17 cellular contexts compared by ENCODE assay signal in the genomic region with DNA sequence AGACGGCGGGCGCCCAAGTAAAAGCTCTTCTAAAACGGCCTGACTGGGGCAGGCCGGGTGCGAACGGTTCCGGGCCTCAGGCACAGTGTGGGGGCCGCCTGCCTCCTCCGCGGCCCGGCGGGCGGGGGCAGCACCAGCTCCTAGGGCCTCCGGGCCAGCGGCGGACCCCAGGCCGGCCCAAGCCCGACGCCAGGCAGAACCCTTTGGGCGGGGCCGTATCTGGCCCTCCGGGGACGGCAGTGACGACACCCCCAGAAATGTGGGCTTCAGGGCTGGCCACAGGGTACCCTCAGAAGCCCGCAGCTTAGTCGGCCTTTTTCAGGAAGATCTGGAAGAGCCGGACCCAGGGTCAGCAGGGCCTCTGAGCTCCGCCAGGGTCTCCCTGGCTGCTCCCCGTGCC. TPM values are rescaled to one million over a fixed set of nuclear protein-coding genes. Genes with fewer than 3 reads are reported as not detected.
A peak's percentile ranks its signal among the peaks of the same experiment; 100 is the strongest.
DNase-seq lines count a peak whose midpoint lies in the region; ATAC-seq, FAIRE-seq and TF ChIP-seq lines count a peak whose summit lies in the region.
"Had no signal": no experiment of that assay in that cellular context is flagged by ENCODE, and none has a peak within 500 bp of the region (broad histone marks: within the 10 kb centered on the region; RNA-seq: fewer than 3 reads in every experiment).

No MANE protein-coding gene starts in this region.

- TF ChIP-seq POLR2A in sigmoid colon (IDR thresholded peaks at IDR 0.05): no peak

- H3K4me1 Mint-ChIP-seq in activated T-cell treated with anti-CD3 and anti-CD28 coated beads, Interleukin-2, amount 50 U/mL, for 72 hours (ENCODE audit: low read depth): peaks cover 34% of the 10 kb centered on the region

- peaks cover 35% of the 10 kb centered on the region; the same call in 1 of the 2 replicates for H3K36me3 ChIP-seq in OCI-LY7 (ENCODE audit: insufficient read depth, low read length)
- H3K36me3 ChIP-seq in kidney (ENCODE audit: control insufficient read depth in 1 of 2, insufficient read depth in 2 of 2, low read length in 2 of 2): peaks cover 10 to 32% of the 10 kb centered on the region in 2 donors
- H3K36me3 ChIP-seq in sigmoid colon: peaks cover 30 to 44% (median 35%) of the 10 kb centered on the region in 4 donors

- 94 to 96% methylated on average over 30 of the region's 30 CpGs for WGBS in sigmoid colon, 2 donors

- FAIRE-seq in kidney (lab: Jason Lieb, UNC): no peak
- FAIRE-seq: RCC 7860 had no signal

- H3K9me2 ChIP-seq in OCI-LY7 (ENCODE audit: insufficient read depth, low read length): no peaks in the 10 kb centered on the region

- no peak overlapping the region for H3K4me2 ChIP-seq in OCI-LY7 (ENCODE audit: low read length)

- ATAC-seq in activated T-cell treated with anti-CD3 and anti-CD28 coated beads, Interleukin-2, amount 50 U/mL, for 72 hours (replicated peaks in 1 of 2): no peak

- H3K27me3 Mint-ChIP-seq in activated T-cell treated with anti-CD3 and anti-CD28 coated beads, Interleukin-2, amount 50 U/mL, for 72 hours (ENCODE audit: low read depth): no peaks in the 10 kb centered on the region

- H3K9ac ChIP-seq in kidney (ENCODE audit: low read length in 2 of 2): no peak overlapping the region

- H3K9me3 Mint-ChIP-seq in activated T-cell treated with anti-CD3 and anti-CD28 coated beads, Interleukin-2, amount 50 U/mL, for 72 hours: no peaks in the 10 kb centered on the region
- H3K9me3 Mint-ChIP-seq: CD14-positive monocyte had no signal

- no peak for DNase-seq in activated T-cell treated with anti-CD3 and anti-CD28 coated beads, Interleukin-2, amount 50 U/mL, for 72 hours
- DNase-seq in activated T-cell treated with anti-CD3 and anti-CD28 coated beads for 4 hours (no peak), OCI-LY7 (ENCODE audit: low spot score) (no peak), kidney (peak; percentile 71), sigmoid colon (peak; percentile 60), iPS-NIHi7 (ENCODE audit: extremely low spot score) (no peak), glomerular visceral epithelial cell (ENCODE audit: extremely low spot score) (no peak)
- DNase-seq in stimulated activated CD4-positive, alpha-beta T cell treated with anti-CD3 and anti-CD28 coated beads, Interleukin-12 subunit alpha, Interleukin-12 subunit beta, amount 100 ng/mL, for 4 hours: no peak
- DNase-seq: GF-D8, MV-4-11, NCI-H1417 treated with DMSO at 0.1 percent for 48 hours, NCI-H2029, NCI-H510A treated with DMSO at 0.1 percent for 48 hours, SIG-M5 had no signal

- no peaks in the 10 kb centered on the region for H4K20me1 ChIP-seq in OCI-LY7 (ENCODE audit: insufficient read depth, low read length)

- intact Hi-C loops in OCI-LY7 (cut with micrococcal nuclease; ENCODE audit: unreplicated experiment) (no loop called here), kidney (cut with DNase I) (no loop called here), sigmoid colon (cut with DNase I) (loop anchor here (5.0 kb wide), 1 partner anchor 120 kb away; no protein-coding TSS in a partner anchor)

- H3K27ac Mint-ChIP-seq in activated T-cell treated with anti-CD3 and anti-CD28 coated beads, Interleukin-2, amount 50 U/mL, for 72 hours: peak overlapping the region; percentile 42

- H3K4me1 ChIP-seq in OCI-LY7 (ENCODE audit: insufficient read depth, low read length, poor library complexity, severe bottlenecking): peaks cover 28% of the 10 kb centered on the region
- peaks cover 8 to 35% of the 10 kb centered on the region in 2 donors for H3K4me1 ChIP-seq in kidney (ENCODE audit: control insufficient read depth in 1 of 2, insufficient read depth in 1 of 2, low read depth in 1 of 2, low read length in 2 of 2)
- peaks cover 0 to 53% (median 47%) of the 10 kb centered on the region in 4 donors for H3K4me1 ChIP-seq in sigmoid colon

- TSS peak; percentile 65 for BruUV-seq in OCI-LY7 (replicated peaks; lab: Mats Ljungman, UMichigan)

- H3K4me3 ChIP-seq in OCI-LY7 (ENCODE audit: low read depth, low read length, poor library complexity, severe bottlenecking) (no peak overlapping the region), kidney (ENCODE audit: low read length in 2 of 2) (no peak overlapping the region), sigmoid colon (no peak overlapping the region)

- no peak for TF ChIP-seq EP300 in sigmoid colon (IDR thresholded peaks at IDR 0.05)

- H3K4me3 Mint-ChIP-seq in activated T-cell treated with anti-CD3 and anti-CD28 coated beads, Interleukin-2, amount 50 U/mL, for 72 hours: no peak overlapping the region
- H3K4me3 Mint-ChIP-seq: CD14-positive monocyte had no signal

- POLR2A ChIA-PET in OCI-LY7 (lab: Charles Lee): no interaction called here

- no peaks in the 10 kb centered on the region for H3K79me2 ChIP-seq in OCI-LY7 (ENCODE audit: insufficient read depth, low read depth, low read length)

- H3K27ac ChIP-seq in OCI-LY7 (ENCODE audit: low read depth, low read length, poor library complexity, severe bottlenecking): no peak overlapping the region
- H3K27ac ChIP-seq in kidney (ENCODE audit: low read depth in 2 of 2, low read length in 2 of 2): no peak overlapping the region
- H3K27ac ChIP-seq in sigmoid colon: no peak overlapping the region

- H2AFZ ChIP-seq in OCI-LY7 (ENCODE audit: low read length): no peak overlapping the region

- TF ChIP-seq CTCF in OCI-LY7 (conservative IDR thresholded peaks at IDR 0.05; ENCODE audit: low read length) (no peak), kidney (IDR thresholded peaks at IDR 0.05; ENCODE audit: borderline replicate concordance, extremely low read depth, insufficient read depth) (no peak), sigmoid colon (IDR thresholded peaks at IDR 0.05) (no peak)

- H3K9me3 ChIP-seq in OCI-LY7 (ENCODE audit: low read length) (no peaks in the 10 kb centered on the region), kidney (ENCODE audit: control insufficient read depth in 1 of 2, low read length in 2 of 2) (no peaks in the 10 kb centered on the region), sigmoid colon (no peaks in the 10 kb centered on the region)

- CTCF ChIA-PET in OCI-LY7 (lab: Charles Lee; ENCODE audit: unreplicated experiment): no interaction called here

- peaks cover 0 to 9% of the 10 kb centered on the region in 2 donors for H3K36me3 Mint-ChIP-seq in activated T-cell treated with anti-CD3 and anti-CD28 coated beads, Interleukin-2, amount 50 U/mL, for 72 hours (ENCODE audit: insufficient read depth in 2 of 2)

- H3K27me3 ChIP-seq in sigmoid colon: no peaks in the 10 kb centered on the region

RNA-seq across cellular contexts. Expression of a gene that starts 4.0 kb away (rescaled TPM):
- total RNA-seq in activated T-cell treated with anti-CD3 and anti-CD28 coated beads, Interleukin-2, amount 50 U/mL, for 72 hours: 1 to 10 TPM; 1.5 TPM
- 0.44 and 1.3 TPM in 2 replicates for total RNA-seq in OCI-LY7 (2014; rRNA removed; shearing (Covaris generic))
- total RNA-seq in OCI-LY7 (2022) (4.0 and 4.5 TPM in 2 replicates), kidney (30.6 TPM), sigmoid colon (1 to 10 TPM; 1.5 to 6.1 (median 5.4) TPM)
- polyA plus RNA-seq in kidney (ENCODE audit: insufficient read depth, low read depth, low replicate concordance) (20.1 TPM), sigmoid colon (1 to 10 TPM in 2 of 3 donors, not detected in 1; 2.6 to 3.6 TPM)
- total RNA-seq: H4 had no signal

RNA-seq across cellular contexts. Expression of a gene that starts 8.9 kb away (rescaled TPM):
- 100 to 1,000 TPM; 101 to 108 TPM for total RNA-seq in activated T-cell treated with anti-CD3 and anti-CD28 coated beads, Interleukin-2, amount 50 U/mL, for 72 hours
- 58.8 and 61.1 TPM in 2 replicates for total RNA-seq in OCI-LY7 (2014; rRNA removed; shearing (Covaris generic))
- total RNA-seq in OCI-LY7 (2022): 90.2 and 96.5 TPM in 2 replicates
- total RNA-seq in kidney: 174 TPM
- 79.4 TPM for polyA plus RNA-seq in kidney (ENCODE audit: insufficient read depth, low read depth, low replicate concordance)
- 10 to 100 TPM; 27.8 to 56.8 (median 31.5) TPM for total RNA-seq in sigmoid colon
- 100 to 1,000 TPM; 184 to 241 (median 232) TPM for polyA plus RNA-seq in sigmoid colon

RNA-seq across cellular contexts. Expression of a gene that starts 23.0 kb away (rescaled TPM):
- 100 to 1,000 TPM; 213 to 226 TPM for total RNA-seq in activated T-cell treated with anti-CD3 and anti-CD28 coated beads, Interleukin-2, amount 50 U/mL, for 72 hours
- total RNA-seq in OCI-LY7 (2014; rRNA removed; shearing (Covaris generic)): 44.4 and 58.5 TPM in 2 replicates
- total RNA-seq in OCI-LY7 (2022) (68.3 and 81.1 TPM in 2 replicates), kidney (249 TPM), sigmoid colon (100 to 1,000 TPM; 287 to 443 (median 386) TPM)
- polyA plus RNA-seq in kidney (ENCODE audit: insufficient read depth, low read depth, low replicate concordance) (309 TPM), sigmoid colon (100 to 1,000 TPM; 168 to 301 (median 203) TPM)

Comparison
In these comparisons a context has a peak if more than half of its experiments do, and no peak if none do; other contexts are left out.
1. DNase-seq: peak in kidney (single experiment) and sigmoid colon (single experiment); none in activated T-cell treated with anti-CD3 and anti-CD28 coated beads, Interleukin-2, amount 50 U/mL, for 72 hours (0 of 2), activated T-cell treated with anti-CD3 and anti-CD28 coated beads for 4 hours (single experiment), OCI-LY7 (single experiment), iPS-NIHi7 (single experiment), glomerular visceral epithelial cell (single experiment) and stimulated activated CD4-positive, alpha-beta T cell treated with anti-CD3 and anti-CD28 coated beads, Interleukin-12 subunit alpha, Interleukin-12 subunit beta, amount 100 ng/mL, for 4 hours (single experiment).